In the genomic region with DNA sequence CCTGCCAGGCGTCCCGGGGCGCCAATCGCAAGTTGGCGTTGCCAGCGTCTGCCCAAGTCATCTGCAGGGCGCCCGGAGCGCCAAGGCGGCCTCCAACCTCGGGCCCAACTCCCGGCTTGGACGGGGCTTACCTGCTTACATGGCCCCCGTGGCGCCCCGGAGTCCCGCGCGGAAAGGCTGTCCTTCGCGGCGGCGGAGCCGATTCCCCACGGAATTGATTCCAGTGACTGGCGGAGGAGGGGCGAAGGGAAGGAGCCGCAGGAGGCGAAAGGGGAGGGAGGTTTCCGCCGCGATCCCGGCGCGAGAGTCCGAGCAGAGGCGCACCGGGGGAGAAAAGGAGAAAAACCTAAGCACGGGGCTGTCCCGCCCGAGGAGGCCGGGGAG, we compare ENCODE assay signal across 8 cellular contexts. TPM values are rescaled to one million over a fixed set of nuclear protein-coding genes. Genes with fewer than 3 reads are reported as not detected.
DNase-seq lines count a peak whose midpoint lies in the region; ATAC-seq and TF ChIP-seq lines count a peak whose summit lies in the region.

No MANE protein-coding gene starts in this region.

- TF ChIP-seq CTCF in fibroblast of lung (conservative IDR thresholded peaks at IDR 0.05 in 1 of 2, IDR thresholded peaks at IDR 0.05 in 1 of 2; ENCODE audit: low read depth in 1 of 2, low read length in 2 of 2) (no peak), osteoblast (IDR thresholded peaks at IDR 0.05; ENCODE audit: extremely low read depth, low read depth, low read length) (no peak)

- peak overlapping the region; percentile 77 for H3K4me3 Mint-ChIP-seq in activated T-cell treated with anti-CD3 and anti-CD28 coated beads, Interleukin-2, amount 50 U/mL, for 24 hours
- peak overlapping the region in 2 of 3 donors; percentile 43 to 75 for H3K4me3 Mint-ChIP-seq in T-cell

- H3K27me3 ChIP-seq in fibroblast of lung (ENCODE audit: control insufficient read depth, insufficient read depth, low read length) (no peaks in the 10 kb centered on the region), osteoblast (ENCODE audit: insufficient read depth, low read length) (no peaks in the 10 kb centered on the region)

- peak overlapping the region; percentile 86 for H3K4me2 ChIP-seq in fibroblast of lung (ENCODE audit: extremely low read depth, insufficient read depth, low read length)
- H3K4me2 ChIP-seq in osteoblast (ENCODE audit: insufficient read depth, low read length) = peak overlapping the region; percentile 89

- H3K27ac ChIP-seq in fibroblast of lung (ENCODE audit: insufficient read depth, low read length) (peak overlapping the region; percentile 94), osteoblast (ENCODE audit: low read depth, low read length) (peak overlapping the region; percentile 91)

- POLR2A ChIA-PET in T-cell (lab: Charles Lee) = no interaction called here

- H3K4me1 Mint-ChIP-seq in activated T-cell treated with anti-CD3 and anti-CD28 coated beads, Interleukin-2, amount 50 U/mL, for 24 hours (ENCODE audit: low read depth) = peaks cover 7% of the 10 kb centered on the region
- peaks cover 0 to 15% (median 10%) of the 10 kb centered on the region in 3 donors for H3K4me1 Mint-ChIP-seq in T-cell

- CTCF ChIA-PET in T-cell (lab: Charles Lee) = no interaction called here

- H3K79me2 ChIP-seq in fibroblast of lung (ENCODE audit: control insufficient read depth, insufficient read depth, low read length) (peaks cover 53% of the 10 kb centered on the region), osteoblast (ENCODE audit: insufficient read depth, low read length) (peaks cover 57% of the 10 kb centered on the region)

- no peaks in the 10 kb centered on the region for H3K36me3 ChIP-seq in fibroblast of lung (ENCODE audit: control insufficient read depth, insufficient read depth, low read length)
- H3K36me3 ChIP-seq in osteoblast (ENCODE audit: insufficient read depth, low read length) = peaks cover 12% of the 10 kb centered on the region

- H3K36me3 Mint-ChIP-seq in activated T-cell treated with anti-CD3 and anti-CD28 coated beads, Interleukin-2, amount 50 U/mL, for 24 hours (ENCODE audit: low read depth) = no peaks in the 10 kb centered on the region
- H3K36me3 Mint-ChIP-seq in T-cell = no peaks in the 10 kb centered on the region

- H3K4me1 ChIP-seq in fibroblast of lung (ENCODE audit: control insufficient read depth, extremely low read depth, insufficient read depth, low read length) (peaks cover 4% of the 10 kb centered on the region), osteoblast (ENCODE audit: insufficient read depth, low read length) (peaks cover 39% of the 10 kb centered on the region)

- ATAC-seq in T-cell (replicated peaks in 1 of 4) = no peak
- ATAC-seq in HG03280 (IDR thresholded peaks at IDR 0.05; ENCODE audit: unreplicated experiment) = no peak

- H3K27me3 Mint-ChIP-seq in activated T-cell treated with anti-CD3 and anti-CD28 coated beads, Interleukin-2, amount 50 U/mL, for 24 hours = peaks cover 64% of the 10 kb centered on the region
- H3K27me3 Mint-ChIP-seq in T-cell = peaks cover 47 to 55% of the 10 kb centered on the region in 2 donors

- H3K9me3 Mint-ChIP-seq in activated T-cell treated with anti-CD3 and anti-CD28 coated beads, Interleukin-2, amount 50 U/mL, for 24 hours = no peaks in the 10 kb centered on the region
- H3K9me3 Mint-ChIP-seq in T-cell = no peaks in the 10 kb centered on the region

- no peak for DNase-seq in activated T-cell treated with anti-CD3 and anti-CD28 coated beads, Interleukin-2, amount 50 U/mL, for 24 hours
- no peak for DNase-seq in activated T-cell treated with anti-CD3 and anti-CD28 coated beads, Interleukin-2, amount 50 U/mL, for 1 hour
- DNase-seq in T-cell (no peak), fibroblast of lung (ENCODE audit: low read depth in 2 of 2) (peak in 1 of 2 donors; percentile 21), osteoblast (ENCODE audit: insufficient read length, low spot score, missing footprints) (peak; percentile 92), activated gamma-delta T cell (lab: John Stamatoyannopoulos, UW) (no peak), NCI-H1436 treated with DMSO at 0.1 percent for 48 hours (lab: John Stamatoyannopoulos, UW) (no peak)

- H3K9me3 ChIP-seq in fibroblast of lung (ENCODE audit: control insufficient read depth, insufficient read depth, low read depth, low read length) = no peaks in the 10 kb centered on the region
- H3K9me3 ChIP-seq in osteoblast (ENCODE audit: low read depth, low read length) = no peaks in the 10 kb centered on the region

- H3K27ac Mint-ChIP-seq in activated T-cell treated with anti-CD3 and anti-CD28 coated beads, Interleukin-2, amount 50 U/mL, for 24 hours = no peak overlapping the region
- no peak overlapping the region for H3K27ac Mint-ChIP-seq in T-cell

- no peaks in the 10 kb centered on the region for H4K20me1 ChIP-seq in fibroblast of lung (ENCODE audit: control insufficient read depth, extremely low read depth, insufficient read depth, low read length)
- peaks cover 47% of the 10 kb centered on the region for H4K20me1 ChIP-seq in osteoblast (ENCODE audit: insufficient read depth, low read length)

- peak overlapping the region; percentile 77 to 94 (median 86) for H3K4me3 ChIP-seq in fibroblast of lung (replicated peaks in 1 of 4; ENCODE audit: control extremely low read depth in 1 of 4, insufficient read depth in 1 of 4, low read depth in 3 of 4, low read length in 4 of 4)
- peak overlapping the region; percentile 94 for H3K4me3 ChIP-seq in osteoblast (ENCODE audit: insufficient read depth, low read length)

- peak overlapping the region; percentile 43 for H2AFZ ChIP-seq in fibroblast of lung (ENCODE audit: low read length)
- H2AFZ ChIP-seq in osteoblast (ENCODE audit: low read length) = peak overlapping the region; percentile 31

- peak overlapping the region; percentile 95 for H3K9ac ChIP-seq in fibroblast of lung (ENCODE audit: insufficient read depth, low read length)

RNA-seq across cellular contexts. Expression of gene PTPN14, which starts 0.4 kb away (rescaled TPM):
- total RNA-seq in T-cell (under 1 TPM; 0.02 to 0.36 (median 0.29) TPM), fibroblast of lung (34.9 and 56.1 TPM in 2 replicates), osteoblast (122 and 131 TPM in 2 replicates)
- 38.7 and 46.7 TPM in 2 replicates for polyA plus RNA-seq in fibroblast of lung
- polyA plus RNA-seq in fibroblast of lung (2012) = 21.1 and 27.7 TPM in 2 replicates
- polyA minus RNA-seq in fibroblast of lung (ENCODE audit: low replicate concordance) = 78.5 and 103 TPM in 2 replicates

RNA-seq across cellular contexts. Expression of gene CENPF, which starts 52.0 kb away (rescaled TPM):
- 1 to 10 TPM; 3.1 to 6.7 (median 4.1) TPM for total RNA-seq in T-cell
- 2.3 and 13.2 TPM in 2 replicates for total RNA-seq in fibroblast of lung
- polyA plus RNA-seq in fibroblast of lung = 12.0 and 41.1 TPM in 2 replicates
- 8.2 and 43.0 TPM in 2 replicates for polyA plus RNA-seq in fibroblast of lung (2012)
- 2.6 and 3.4 TPM in 2 replicates for polyA minus RNA-seq in fibroblast of lung (ENCODE audit: low replicate concordance)
- total RNA-seq in osteoblast = 8.3 and 8.5 TPM in 2 replicates

Comparison
In these comparisons a context has a peak if more than half of its experiments do, and no peak if none do; other contexts are left out.
1. RNA of gene PTPN14, which starts 0.4 kb away (total RNA-seq): 122 to 131 TPM in osteoblast and 34.9 to 56.1 TPM in fibroblast of lung; 0.02 to 0.36 TPM in T-cell; every median in the first group is over 10 times any median in the second.